In genomic region chr17:8630802-8631553, GRCh38 we compare ENCODE assay signal across 8 cellular contexts. TPM values are rescaled to one million over a fixed set of nuclear protein-coding genes. Genes with fewer than 3 reads are reported as not detected.
DNase-seq lines count a peak whose midpoint lies in the region; ATAC-seq and TF ChIP-seq lines count a peak whose summit lies in the region.

No MANE protein-coding gene starts in this region.

- H2BK5ac ChIP-seq in IMR-90 (ENCODE audit: low read depth, low read length, poor library complexity, severe bottlenecking), result no peak overlapping the region

- H4K20me1 ChIP-seq in IMR-90 (ENCODE audit: insufficient read depth, low read length) (peaks cover 8% of the 10 kb centered on the region; the same call in 1 of the 2 replicates), PC-9 (ENCODE audit: insufficient read depth) (no peaks in the 10 kb centered on the region)

- no peaks in the 10 kb centered on the region for H3F3A ChIP-seq in PC-9 (ENCODE audit: insufficient read depth, low read depth)

- no peak overlapping the region for H3K56ac ChIP-seq in IMR-90 (ENCODE audit: extremely low read depth, insufficient read depth, low read length)

- peak overlapping the region; percentile 52 for H3K9ac ChIP-seq in IMR-90 (ENCODE audit: low read depth, low read length)

- peak overlapping the region; percentile 13 to 54; a peak in 2 of 4 replicates for H4K8ac ChIP-seq in IMR-90 (ENCODE audit: low read depth in 2 of 2, low read length in 2 of 2)

- H2BK20ac ChIP-seq in IMR-90 (ENCODE audit: low read depth, low read length), result no peak overlapping the region

- TF ChIP-seq POLR2A in IMR-90 (IDR thresholded peaks at IDR 0.05; ENCODE audit: low read depth, low read length) (no peak), esophagus squamous epithelium (IDR thresholded peaks at IDR 0.05) (peak in 1 of 4 donors; percentile 29)

- no peak overlapping the region for H2AK5ac ChIP-seq in IMR-90 (ENCODE audit: low read depth, low read length)

- DNase-seq in Calu3 (peak; percentile 96), IMR-90 (peak; percentile 100), PC-9 (peak; percentile 49 to 89), esophagus squamous epithelium (lab: John Stamatoyannopoulos, UW) (peak; percentile 56)
- DNase-seq in activated T-cell treated with anti-CD3 and anti-CD28 coated beads, Interleukin-2, amount 50 U/mL, for 72 hours, result peak; percentile 90 to 98
- DNase-seq in stimulated activated CD8-positive, alpha-beta memory T cell treated with anti-CD3 and anti-CD28 coated beads, Interleukin-7, amount 100 ng/mL, for 24 hours (ENCODE audit: low read depth), result peak; percentile 75

- peaks cover 13 to 27% of the 10 kb centered on the region in 2 experiments for H3K79me1 ChIP-seq in IMR-90 (ENCODE audit: low read depth in 1 of 2, low read length in 2 of 2)

- intact Hi-C loops in Calu3 (cut with micrococcal nuclease; ENCODE audit: unreplicated experiment) (no loop called here), IMR-90 (cut with micrococcal nuclease) (loop anchor here (1.0 kb wide), 3 partner anchors 67 to 142 kb away; no protein-coding TSS in a partner anchor), PC-9 (cut with micrococcal nuclease; ENCODE audit: unreplicated experiment) (loop anchor here (10.0 kb wide), 1 partner anchor 56 kb away; no protein-coding TSS in a partner anchor), esophagus squamous epithelium (cut with DNase I) (no loop called here)

- peak overlapping the region; percentile 75 for H3K4me3 ChIP-seq in IMR-90 (ENCODE audit: insufficient read depth, low read depth, low read length)
- H3K4me3 ChIP-seq in PC-9, result peak overlapping the region; percentile 48; the same call in 1 of the 2 replicates
- peak overlapping the region; percentile 55 to 93 (median 77) for H3K4me3 ChIP-seq in esophagus squamous epithelium
- H3K4me3 ChIP-seq in muscle layer of duodenum (ENCODE audit: low read depth in 1 of 2, low read length in 2 of 2), result peak overlapping the region; percentile 68 to 85

- in situ Hi-C loops in IMR-90 (cut with MboI; ENCODE audit: low sequenced_read_pairs), result no loop called here

- H4K91ac ChIP-seq in IMR-90 (ENCODE audit: insufficient read depth, low read depth, low read length), result peak overlapping the region; percentile 3

- H3K4me3 Mint-ChIP-seq in Calu3 (ENCODE audit: low read depth, unreplicated experiment), result peak overlapping the region; percentile 96
- peak overlapping the region; percentile 95 to 99 for H3K4me3 Mint-ChIP-seq in activated T-cell treated with anti-CD3 and anti-CD28 coated beads, Interleukin-2, amount 50 U/mL, for 72 hours

- H4K5ac ChIP-seq in IMR-90 (ENCODE audit: low read depth, low read length), result no peak overlapping the region

- BruUV-seq in Calu3 (replicated peaks; lab: Mats Ljungman, UMichigan), result no TSS peak
- BruUV-seq in IMR-90 (replicated peaks; lab: Mats Ljungman, UMichigan), result no TSS peak
- BruUV-seq in PC-9 (replicated peaks; lab: Mats Ljungman, UMichigan), result no TSS peak

- H3K4me1 ChIP-seq in IMR-90 (ENCODE audit: control insufficient read depth, insufficient read depth, low read length) (peaks cover 2% of the 10 kb centered on the region; the same call in 1 of the 2 replicates), PC-9 (replicated peaks; ENCODE audit: insufficient read depth) (no peaks in the 10 kb centered on the region), esophagus squamous epithelium (peaks cover 0 to 32% (median 0%) of the 10 kb centered on the region in 3 donors), muscle layer of duodenum (ENCODE audit: control insufficient read depth in 1 of 2, insufficient read depth in 2 of 2, low read length in 2 of 2) (peaks cover 0 to 7% of the 10 kb centered on the region in 2 donors)

- H3K9me3 ChIP-seq in IMR-90 (ENCODE audit: control insufficient read depth, insufficient read depth, low read length) (no peaks in the 10 kb centered on the region), PC-9 (ENCODE audit: insufficient read depth, low read depth) (no peaks in the 10 kb centered on the region), esophagus squamous epithelium (no peaks in the 10 kb centered on the region), muscle layer of duodenum (ENCODE audit: control insufficient read depth in 1 of 2, low read length in 2 of 2) (no peaks in the 10 kb centered on the region)

- peak overlapping the region; percentile 37; the same call in 1 of the 2 replicates for H3K14ac ChIP-seq in IMR-90 (replicated peaks; ENCODE audit: low read depth, low read length)

- H2BK120ac ChIP-seq in IMR-90 (ENCODE audit: low read depth, low read length), result peak overlapping the region; percentile 40; the same call in 1 of the 2 replicates

- H2AFZ ChIP-seq in IMR-90 (replicated peaks; ENCODE audit: low read length, poor library complexity) (peak overlapping the region; percentile 95), PC-9 (0 out of 2 replicates have a peak overlapping the region, but pooled peaks have one; percentile 43)

- dilution Hi-C loops in IMR-90 (cut with HindIII; ENCODE audit: low sequenced_read_pairs, unreplicated experiment), result no loop called here

- no peak overlapping the region for H3K23ac ChIP-seq in IMR-90 (ENCODE audit: low read depth, low read length)

- CTCF ChIA-PET in Calu3 (lab: Charles Lee) (interaction anchor here (0.5 to 0.7 kb wide), 3 partner anchors 100 to 1441 kb away, joined by 3 to 7 read pairs (median 4); no protein-coding TSS in a partner anchor), IMR-90 (lab: Yijun Ruan, JAX) (interaction anchor here (0.7 to 1.3 kb wide), 2 partner anchors 62 to 702 kb away, joined by 3 to 4 read pairs; no protein-coding TSS in a partner anchor), PC-9 (lab: Charles Lee) (interaction anchor here (0.6 kb wide), 1 partner anchor 532 kb away, joined by 11 read pairs; no protein-coding TSS in a partner anchor)

- POLR2A ChIA-PET in IMR-90 (lab: Charles Lee; ENCODE audit: unreplicated experiment) (no interaction called here), PC-9 (lab: Charles Lee; ENCODE audit: unreplicated experiment) (interaction anchor here (0.6 kb wide), 1 partner anchor 450 kb away, joined by 3 read pairs; no protein-coding TSS in a partner anchor)

- no peaks in the 10 kb centered on the region for H3K79me2 ChIP-seq in PC-9 (ENCODE audit: low read depth)

- H3K9me1 ChIP-seq in IMR-90 (ENCODE audit: insufficient read depth, low read length), result peaks cover 4% of the 10 kb centered on the region; the same call in 1 of the 2 replicates

- ATAC-seq in GM21529 (IDR thresholded peaks at IDR 0.05; ENCODE audit: unreplicated experiment) (peak; percentile 95), IMR-90 (ENCODE audit: low read depth) (peak; percentile 96)
- peak; percentile 96 for ATAC-seq in activated T-cell treated with anti-CD3 and anti-CD28 coated beads, Interleukin-2, amount 50 U/mL, for 72 hours (replicated peaks in 1 of 2)

- no peaks in the 10 kb centered on the region for H3K27me3 Mint-ChIP-seq in Calu3 (ENCODE audit: unreplicated experiment)
- peaks cover 34% of the 10 kb centered on the region for H3K27me3 Mint-ChIP-seq in activated T-cell treated with anti-CD3 and anti-CD28 coated beads, Interleukin-2, amount 50 U/mL, for 72 hours (ENCODE audit: low read depth)

- no peak overlapping the region for H2BK15ac ChIP-seq in IMR-90 (ENCODE audit: low read depth, low read length)

- TF ChIP-seq CTCF in Calu3 (IDR thresholded peaks at IDR 0.05; ENCODE audit: unreplicated experiment), result no peak
- no peak for TF ChIP-seq CTCF in IMR-90 (conservative IDR thresholded peaks at IDR 0.05; ENCODE audit: low read depth, low read length)
- TF ChIP-seq CTCF in PC-9 (conservative IDR thresholded peaks at IDR 0.05), result no peak
- TF ChIP-seq CTCF in esophagus squamous epithelium (IDR thresholded peaks at IDR 0.05), result peak in 2 of 6 experiments; percentile 6 to 27

- WGBS in IMR-90 (ENCODE audit: extremely low coverage in 2 of 2, insufficient read length in 1 of 2), 2 experiments, result 0% methylated on average over 8 of the region's 85 CpGs; no CpG with 5 or more reads in 1 of the 2 experiments
- WGBS in esophagus squamous epithelium, 2 donors, result 0% methylated on average over 8 of the region's 85 CpGs; no CpG with 5 or more reads in 1 of the 2 donors

- no peaks in the 10 kb centered on the region for H3K9me3 Mint-ChIP-seq in Calu3 (ENCODE audit: low read depth, unreplicated experiment)
- H3K9me3 Mint-ChIP-seq in activated T-cell treated with anti-CD3 and anti-CD28 coated beads, Interleukin-2, amount 50 U/mL, for 72 hours, result no peaks in the 10 kb centered on the region

- no peak overlapping the region for H2AK9ac ChIP-seq in IMR-90 (replicated peaks; ENCODE audit: low read depth, low read length, poor library complexity)

- H3K18ac ChIP-seq in IMR-90 (ENCODE audit: low read depth, low read length), result no peak overlapping the region

- H3K4me1 Mint-ChIP-seq in Calu3 (ENCODE audit: low read depth, unreplicated experiment), result peaks cover 10% of the 10 kb centered on the region
- peaks cover 15% of the 10 kb centered on the region for H3K4me1 Mint-ChIP-seq in activated T-cell treated with anti-CD3 and anti-CD28 coated beads, Interleukin-2, amount 50 U/mL, for 72 hours (ENCODE audit: low read depth)

- no peaks in the 10 kb centered on the region for H3K9me2 ChIP-seq in PC-9 (ENCODE audit: insufficient read depth)

- H3K27me3 ChIP-seq in IMR-90 (ENCODE audit: control insufficient read depth, insufficient read depth, low read length) (no peaks in the 10 kb centered on the region), PC-9 (ENCODE audit: insufficient read depth, low read depth) (no peaks in the 10 kb centered on the region), esophagus squamous epithelium (peaks cover 0 to 18% (median 0%) of the 10 kb centered on the region in 4 donors), muscle layer of duodenum (ENCODE audit: low read depth, low read length) (no peaks in the 10 kb centered on the region)

- H3K36me3 Mint-ChIP-seq in Calu3 (ENCODE audit: insufficient read depth, unreplicated experiment), result peaks cover 27% of the 10 kb centered on the region
- peaks cover 0 to 2% of the 10 kb centered on the region in 2 donors for H3K36me3 Mint-ChIP-seq in activated T-cell treated with anti-CD3 and anti-CD28 coated beads, Interleukin-2, amount 50 U/mL, for 72 hours (ENCODE audit: insufficient read depth in 2 of 2)

- H3K36me3 ChIP-seq in IMR-90 (ENCODE audit: control insufficient read depth, insufficient read depth, low read length), result no peaks in the 10 kb centered on the region
- no peaks in the 10 kb centered on the region for H3K36me3 ChIP-seq in PC-9 (ENCODE audit: low read depth)
- no peaks in the 10 kb centered on the region for H3K36me3 ChIP-seq in esophagus squamous epithelium
- no peaks in the 10 kb centered on the region for H3K36me3 ChIP-seq in muscle layer of duodenum (ENCODE audit: control insufficient read depth in 1 of 2, insufficient read depth in 2 of 2, low read length in 2 of 2)

- no peak for TF ChIP-seq RAD21 in IMR-90 (IDR thresholded peaks at IDR 0.05; ENCODE audit: low read length)

- H3K4me2 ChIP-seq in IMR-90 (ENCODE audit: low read depth, low read length) (peak overlapping the region; percentile 72), PC-9 (peak overlapping the region; percentile 61)

- H3K27ac Mint-ChIP-seq in Calu3 (ENCODE audit: unreplicated experiment), result peak overlapping the region; percentile 85
- H3K27ac Mint-ChIP-seq in activated T-cell treated with anti-CD3 and anti-CD28 coated beads, Interleukin-2, amount 50 U/mL, for 72 hours, result no peak overlapping the region

- H3K27ac ChIP-seq in IMR-90 (ENCODE audit: insufficient read depth, low read length) (peak overlapping the region; percentile 30; the same call in 1 of the 2 replicates), PC-9 (no peak overlapping the region), esophagus squamous epithelium (peak overlapping the region; percentile 50 to 87 (median 74)), muscle layer of duodenum (ENCODE audit: low read length) (no peak overlapping the region)

- H3K4ac ChIP-seq in IMR-90 (ENCODE audit: low read depth, low read length), result peak overlapping the region; percentile 67

RNA-seq across cellular contexts. Expression of gene MYH10, which starts 0.5 kb away (rescaled TPM):
- 31.2 and 37.0 TPM in 2 replicates for total RNA-seq in Calu3 (2022)
- 95.2 and 102 TPM in 2 replicates for total RNA-seq in IMR-90 (2012; rRNA removed)
- 71.2 and 73.3 TPM in 2 replicates for polyA plus RNA-seq in IMR-90 (2012; rRNA removed)
- polyA plus RNA-seq in IMR-90 (2012; cell fraction: cytosol; rRNA removed), result 40.4 and 66.0 TPM in 2 replicates
- 109 and 113 TPM in 2 replicates for polyA plus RNA-seq in IMR-90 (2012; cell fraction: nucleus; rRNA removed; ENCODE audit: low replicate concordance)
- 1.6 and 1.7 TPM in 2 replicates for total RNA-seq in PC-9 (2021)
- total RNA-seq in activated T-cell treated with anti-CD3 and anti-CD28 coated beads, Interleukin-2, amount 50 U/mL, for 72 hours, result 10 to 100 TPM in 1 of 2 donors, 1 to 10 TPM in 1; 7.6 to 23.7 TPM
- total RNA-seq in esophagus squamous epithelium, result 10 to 100 TPM in 3 of 4 donors, 1 to 10 TPM in 1; 5.8 to 25.6 (median 14.7) TPM

Comparison
In these comparisons a context has a peak if more than half of its experiments do, and no peak if none do; other contexts are left out.
1. H3K27ac ChIP-seq: peak in IMR-90 (single experiment) and esophagus squamous epithelium (4 of 4); none in PC-9 (single experiment) and muscle layer of duodenum (single experiment).
2. intact Hi-C loops: an anchor here in IMR-90 (1.0 kb wide) and PC-9 (10.0 kb wide); none called in Calu3 and esophagus squamous epithelium.
3. Peak in every context shown above with its lines, with median percentiles within 50 percentile points of each other: DNase-seq, ATAC-seq and H3K4me3 ChIP-seq.